ENCODE assay signal across 37 cellular contexts in genomic region chr4:183124865-183125264, GRCh38.
"Had no signal": no experiment of that assay in that cellular context is flagged by ENCODE, and none has a peak within 500 bp of the region (broad histone marks: within the 10 kb centered on the region; RNA-seq: fewer than 3 reads in every experiment).

No MANE protein-coding gene starts in this region.

- H3K9me2 ChIP-seq: SK-N-SH had no signal

- H3K9me3 ChIP-seq: MG63, Peyer's patch, SJSA1, SK-N-SH had no signal

- DNase-seq: activated CD4-positive, alpha-beta memory T cell treated with anti-CD3 and anti-CD28 coated beads for 36 hours; activated CD4-positive, alpha-beta T cell treated with anti-CD3 and anti-CD28 coated beads, Interleukin-2, amount 50 U/mL, for 1 hour; activated CD8-positive, alpha-beta memory T cell treated with anti-CD3 and anti-CD28 coated beads, Interleukin-2, amount 50 U/mL, for 4 hours; activated gamma-delta T cell treated with Interleukin-2 at 50 U/mL for 16 hours; activated naive CD4-positive, alpha-beta T cell treated with anti-CD3 and anti-CD28 coated beads, Interleukin-2, amount 10 ng/mL, durations not matched to agents 7 days and 5 days; activated naive CD8-positive, alpha-beta T cell treated with anti-CD3 and anti-CD28 coated beads, Interleukin-2, amount 50 U/mL, for 24 hours; activated T-cell treated with anti-CD3 and anti-CD28 coated beads for 4 hours; activated T-cell treated with anti-CD3 and anti-CD28 coated beads, Interleukin-2, amount 50 U/mL, for 4 hours; amniotic stem cell; aorta; Karpas-422; KBM-7; MG63; MV-4-11; NCI-H1092; NCI-H146; NCI-H187; NCI-H2029 treated with DMSO at 0.1 percent for 48 hours; NCI-H2107; NCI-H2171; NCI-H510A; NCI-H526; NCI-H748 treated with DMSO at 0.1 percent for 48 hours; NK-92 treated with Interleukin-12 subunit alpha and Interleukin-12 subunit beta, amount 100 ng/mL, for 24 hours; PC-3; Peyer's patch; RPMI8226; SHP77 treated with DMSO at 0.1 percent for 48 hours; SK-N-SH; T-helper 1 cell; T1000; WERI-Rb-1 had no signal

- H3K36me3 ChIP-seq: cardiac muscle cell, MG63, Peyer's patch, SJSA1, WERI-Rb-1 had no signal

- H3K4me3 ChIP-seq: cardiac muscle cell, MG63, Peyer's patch, SJSA1 had no signal

- H3K9me3 Mint-ChIP-seq: activated CD4-positive, alpha-beta memory T cell treated with anti-CD3 and anti-CD28 coated beads for 36 hours; activated naive CD4-positive, alpha-beta T cell treated with anti-CD3 and anti-CD28 coated beads, Interleukin-2, amount 10 ng/mL, durations not matched to agents 7 days and 5 days; activated naive CD8-positive, alpha-beta T cell treated with anti-CD3 and anti-CD28 coated beads, Interleukin-2, amount 50 U/mL, for 24 hours; activated T-cell treated with anti-CD3 and anti-CD28 coated beads, Interleukin-2, amount 50 U/mL, for 4 hours; activated T-helper 1 cell treated with anti-CD3 and anti-CD28 coated beads, Interleukin-12 subunit alpha, Interleukin-12 subunit beta, Interleukin-2, Interleukin-4 antibody, amounts not matched to agents 30 ng/mL and 10 ng/mL and 1 ng/mL, durations not matched to agents 14 hours and 24 hours and 36 hours; central memory CD8-positive, alpha-beta T cell had no signal

- H3K27ac Mint-ChIP-seq: activated CD4-positive, alpha-beta memory T cell treated with anti-CD3 and anti-CD28 coated beads for 36 hours; activated naive CD4-positive, alpha-beta T cell treated with anti-CD3 and anti-CD28 coated beads, Interleukin-2, amount 10 ng/mL, durations not matched to agents 7 days and 5 days; activated naive CD8-positive, alpha-beta T cell; activated naive CD8-positive, alpha-beta T cell treated with anti-CD3 and anti-CD28 coated beads, Interleukin-2, amount 50 U/mL, for 24 hours; activated T-helper 1 cell treated with anti-CD3 and anti-CD28 coated beads, Interleukin-12 subunit alpha, Interleukin-12 subunit beta, Interleukin-2, Interleukin-4 antibody, amounts not matched to agents 30 ng/mL and 10 ng/mL and 1 ng/mL, durations not matched to agents 14 hours and 24 hours and 36 hours had no signal

- H3K27me3 ChIP-seq: cardiac muscle cell, MG63, Peyer's patch, SJSA1 had no signal

- H3K27me3 Mint-ChIP-seq: activated naive CD4-positive, alpha-beta T cell treated with anti-CD3 and anti-CD28 coated beads, Interleukin-2, amount 10 ng/mL, durations not matched to agents 7 days and 5 days; activated naive CD8-positive, alpha-beta T cell treated with anti-CD3 and anti-CD28 coated beads, Interleukin-2, amount 50 U/mL, for 24 hours; central memory CD8-positive, alpha-beta T cell had no signal

- H3K27ac ChIP-seq: Peyer's patch, SJSA1, WERI-Rb-1 had no signal

- H3K4me1 Mint-ChIP-seq: activated naive CD4-positive, alpha-beta T cell treated with anti-CD3 and anti-CD28 coated beads, Interleukin-2, amount 10 ng/mL, durations not matched to agents 7 days and 5 days; activated naive CD8-positive, alpha-beta T cell treated with anti-CD3 and anti-CD28 coated beads, Interleukin-2, amount 50 U/mL, for 24 hours; central memory CD8-positive, alpha-beta T cell had no signal

- H3K9ac ChIP-seq: SK-N-SH had no signal

- H3K4me3 Mint-ChIP-seq: activated CD4-positive, alpha-beta memory T cell treated with anti-CD3 and anti-CD28 coated beads for 36 hours; activated naive CD4-positive, alpha-beta T cell treated with anti-CD3 and anti-CD28 coated beads, Interleukin-2, amount 10 ng/mL, durations not matched to agents 7 days and 5 days; activated naive CD8-positive, alpha-beta T cell; activated naive CD8-positive, alpha-beta T cell treated with anti-CD3 and anti-CD28 coated beads, Interleukin-2, amount 50 U/mL, for 24 hours; activated T-cell treated with anti-CD3 and anti-CD28 coated beads, Interleukin-2, amount 50 U/mL, for 4 hours; activated T-helper 1 cell treated with anti-CD3 and anti-CD28 coated beads, Interleukin-12 subunit alpha, Interleukin-12 subunit beta, Interleukin-2, Interleukin-4 antibody, amounts not matched to agents 30 ng/mL and 10 ng/mL and 1 ng/mL, durations not matched to agents 14 hours and 24 hours and 36 hours; central memory CD8-positive, alpha-beta T cell had no signal

- H3K36me3 Mint-ChIP-seq: activated CD4-positive, alpha-beta memory T cell treated with anti-CD3 and anti-CD28 coated beads for 36 hours; activated naive CD4-positive, alpha-beta T cell treated with anti-CD3 and anti-CD28 coated beads, Interleukin-2, amount 10 ng/mL, durations not matched to agents 7 days and 5 days had no signal

- ATAC-seq: activated naive CD8-positive, alpha-beta T cell treated with anti-CD3 and anti-CD28 coated beads, Interleukin-2, amount 50 U/mL, for 24 hours; activated T-cell treated with anti-CD3 and anti-CD28 coated beads, Interleukin-2, amount 50 U/mL, for 4 hours; PC-3 had no signal
